Comparison of ENCODE assay signal across 32 cellular contexts in the genomic region with DNA sequence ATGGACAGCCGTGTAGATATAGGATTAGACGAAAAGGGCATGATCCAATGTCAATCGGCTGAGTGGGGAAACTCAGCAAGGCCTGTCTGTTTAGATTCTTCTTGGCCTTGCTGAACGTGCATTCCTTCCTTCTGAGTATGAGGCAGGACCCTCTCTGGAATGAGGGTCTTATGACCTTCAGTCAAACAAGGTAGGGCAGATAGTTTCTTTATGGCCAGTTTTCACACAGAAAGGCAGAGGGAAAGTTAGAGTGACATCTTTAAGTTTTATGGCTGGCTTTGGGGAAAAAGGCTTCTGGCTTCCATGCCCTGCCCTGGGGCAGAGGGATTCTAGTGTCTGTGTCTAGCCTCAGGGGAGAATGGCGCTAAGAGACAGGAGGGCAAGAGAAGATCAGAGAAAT. TPM values are rescaled to one million over a fixed set of nuclear protein-coding genes. Genes with fewer than 3 reads are reported as not detected.
"Had no signal": no experiment of that assay in that cellular context is flagged by ENCODE, and none has a peak within 500 bp of the region (broad histone marks: within the 10 kb centered on the region; RNA-seq: fewer than 3 reads in every experiment).

No MANE protein-coding gene starts in this region.

- H3K27ac ChIP-seq: ascending aorta, brain microvascular endothelial cell, SK-N-MC had no signal

- H3K4me1 Mint-ChIP-seq: activated B cell treated with CpG ODN at 0.5 μM for 24 hours; activated CD4-positive, alpha-beta T cell treated with anti-CD3 and anti-CD28 coated beads, Interleukin-2, amount 10 ng/mL, durations not matched to agents 7 days and 5 days; T-cell had no signal

- H3K4me3 Mint-ChIP-seq: activated B cell treated with CpG ODN at 0.5 μM for 24 hours; activated CD4-positive, alpha-beta memory T cell treated with anti-CD3 and anti-CD28 coated beads for 36 hours; activated CD4-positive, alpha-beta T cell treated with anti-CD3 and anti-CD28 coated beads, Interleukin-2, amount 10 ng/mL, durations not matched to agents 7 days and 5 days; activated naive CD8-positive, alpha-beta T cell treated with anti-CD3 and anti-CD28 coated beads, Interleukin-2, amount 50 U/mL, for 24 hours; activated T-cell treated with anti-CD3 and anti-CD28 coated beads, Interleukin-2, amount 50 U/mL, for 4 hours; T-cell had no signal

- H3K9me3 Mint-ChIP-seq: activated B cell treated with CpG ODN at 0.5 μM for 24 hours; activated CD4-positive, alpha-beta memory T cell treated with anti-CD3 and anti-CD28 coated beads for 36 hours; activated CD4-positive, alpha-beta T cell treated with anti-CD3 and anti-CD28 coated beads, Interleukin-2, amount 10 ng/mL, durations not matched to agents 7 days and 5 days; activated naive CD4-positive, alpha-beta T cell treated with anti-CD3 and anti-CD28 coated beads, Interleukin-2, amount 50 U/mL, for 72 hours; activated naive CD8-positive, alpha-beta T cell treated with anti-CD3 and anti-CD28 coated beads, Interleukin-2, amount 50 U/mL, for 24 hours; activated T-cell treated with anti-CD3 and anti-CD28 coated beads, Interleukin-2, amount 50 U/mL, for 4 hours; T-cell had no signal

- FAIRE-seq: TTC549 had no signal

- DNase-seq: activated B cell treated with CpG ODN at 0.5 μM for 24 hours; activated CD4-positive, alpha-beta memory T cell treated with anti-CD3 and anti-CD28 coated beads for 36 hours; activated CD4-positive, alpha-beta T cell treated with anti-CD3 and anti-CD28 coated beads for 1 hour; activated CD4-positive, alpha-beta T cell treated with anti-CD3 and anti-CD28 coated beads, Interleukin-2, amount 10 ng/mL, durations not matched to agents 7 days and 5 days; activated CD8-positive, alpha-beta memory T cell treated with anti-CD3 and anti-CD28 coated beads for 24 hours; activated effector memory CD4-positive, alpha-beta T cell treated with anti-CD3 and anti-CD28 coated beads, Interleukin-2, amount 50 U/mL, for 16 hours; activated naive CD4-positive, alpha-beta T cell treated with Interleukin-2 at 50 U/mL for 16 hours; activated naive CD8-positive, alpha-beta T cell treated with anti-CD3 and anti-CD28 coated beads, Interleukin-2, amount 50 U/mL, for 24 hours; activated T-cell treated with anti-CD3 and anti-CD28 coated beads, Interleukin-2, amount 50 U/mL, for 4 hours; amniotic stem cell; brain microvascular endothelial cell; KBM-7; NCI-H1092; NCI-H1417; NCI-H1930; NCI-H2107; NCI-H2171 treated with DMSO at 0.1 percent for 48 hours; NCI-H345; NCI-H510A; NCI-H526 treated with DMSO at 0.1 percent for 48 hours; NCI-H82; RPMI8226; T-cell; T-helper 2 cell; T1000 had no signal

- H3K36me3 ChIP-seq: ascending aorta, brain microvascular endothelial cell had no signal

- H3K4me1 ChIP-seq: ascending aorta had no signal

- H3K27me3 ChIP-seq: ascending aorta, brain microvascular endothelial cell had no signal

- H3K4me3 ChIP-seq: ascending aorta, SK-N-MC had no signal

- H3K36me3 Mint-ChIP-seq: activated CD4-positive, alpha-beta memory T cell treated with anti-CD3 and anti-CD28 coated beads for 36 hours; activated naive CD4-positive, alpha-beta T cell treated with anti-CD3 and anti-CD28 coated beads, Interleukin-2, amount 50 U/mL, for 72 hours; T-cell had no signal

- H3K27ac Mint-ChIP-seq: activated B cell treated with CpG ODN at 0.5 μM for 24 hours; activated CD4-positive, alpha-beta memory T cell treated with anti-CD3 and anti-CD28 coated beads for 36 hours; activated CD4-positive, alpha-beta T cell treated with anti-CD3 and anti-CD28 coated beads, Interleukin-2, amount 10 ng/mL, durations not matched to agents 7 days and 5 days; activated naive CD4-positive, alpha-beta T cell treated with anti-CD3 and anti-CD28 coated beads, Interleukin-2, amount 50 U/mL, for 72 hours; activated naive CD8-positive, alpha-beta T cell treated with anti-CD3 and anti-CD28 coated beads, Interleukin-2, amount 50 U/mL, for 24 hours; T-cell had no signal

- H3K9me3 ChIP-seq: ascending aorta had no signal

- ATAC-seq: activated naive CD4-positive, alpha-beta T cell treated with anti-CD3 and anti-CD28 coated beads, Interleukin-2, amount 50 U/mL, for 72 hours; activated naive CD8-positive, alpha-beta T cell treated with anti-CD3 and anti-CD28 coated beads, Interleukin-2, amount 50 U/mL, for 24 hours; activated T-cell treated with anti-CD3 and anti-CD28 coated beads, Interleukin-2, amount 50 U/mL, for 4 hours; Panc1; Right ventricle myocardium inferior; T-cell had no signal

RNA-seq across cellular contexts. Expression of a gene that starts 29.7 kb away (rescaled TPM):
- total RNA-seq: activated B cell treated with CpG ODN at 0.5 μM for 24 hours; activated CD4-positive, alpha-beta T cell treated with anti-CD3 and anti-CD28 coated beads, Interleukin-2, amount 10 ng/mL, durations not matched to agents 7 days and 5 days; activated naive CD4-positive, alpha-beta T cell treated with anti-CD3 and anti-CD28 coated beads, Interleukin-2, amount 50 U/mL, for 72 hours; OCI-LY7 had no signal
